ENCODE assay signal across 20 cellular contexts in the genomic region with DNA sequence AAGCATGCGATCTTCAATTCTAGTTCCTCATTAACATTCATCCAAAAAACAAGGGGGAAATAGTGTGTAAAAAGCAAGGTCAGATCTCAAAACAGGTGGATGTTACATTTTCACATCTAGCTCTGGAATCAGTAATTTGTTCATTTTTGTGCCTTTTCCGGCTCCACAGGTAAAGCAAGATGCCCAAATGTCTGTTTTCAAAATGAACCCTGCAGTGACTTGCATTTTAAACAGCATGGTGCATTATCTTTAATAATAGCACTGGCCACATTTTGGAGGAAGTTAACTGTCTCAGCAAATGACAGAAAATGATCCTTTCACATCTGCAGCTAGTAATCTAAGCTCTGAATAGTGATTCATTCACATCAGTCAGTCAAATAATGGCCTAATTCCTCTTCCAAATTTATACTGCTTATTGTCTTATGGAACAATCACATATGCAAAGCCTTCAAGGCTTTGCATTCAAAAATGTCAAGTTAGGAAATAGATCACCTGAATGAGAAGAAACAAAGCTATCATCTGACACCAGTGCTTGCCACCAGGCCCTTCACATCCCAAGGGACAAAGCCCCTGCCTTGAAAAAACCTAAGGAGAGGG.
DNase-seq lines count a peak whose midpoint lies in the region; ATAC-seq, FAIRE-seq and TF ChIP-seq lines count a peak whose summit lies in the region.
"Had no signal": no experiment of that assay in that cellular context is flagged by ENCODE, and none has a peak within 500 bp of the region (broad histone marks: within the 10 kb centered on the region; RNA-seq: fewer than 3 reads in every experiment).

No MANE protein-coding gene starts in this region.

- no peak for TF ChIP-seq CTCF in K562 (IDR thresholded peaks at IDR 0.05 in 2 of 3, conservative IDR thresholded peaks at IDR 0.05 in 1 of 3; ENCODE audit: insufficient read depth in 2 of 3, low read depth in 1 of 3, low read length in 3 of 3)
- TF ChIP-seq CTCF in osteocyte (IDR thresholded peaks at IDR 0.05) = no peak

- H3K9me3 ChIP-seq in K562 (replicated peaks; ENCODE audit: control insufficient read depth, insufficient read depth, low read depth, low read length) = no peaks in the 10 kb centered on the region
- H3K9me3 ChIP-seq in CD8-positive, alpha-beta memory T cell (ENCODE audit: low read length) = no peaks in the 10 kb centered on the region
- H3K9me3 ChIP-seq: adrenal gland, gastrocnemius medialis, lower lobe of right lung had no signal

- no peak overlapping the region for H3K4me2 ChIP-seq in K562 (ENCODE audit: insufficient read depth, low read length)
- H3K4me2 ChIP-seq: PC-9 had no signal

- no peaks in the 10 kb centered on the region for H3K36me3 ChIP-seq in K562 (ENCODE audit: control insufficient read depth, insufficient read depth, low read length)
- no peaks in the 10 kb centered on the region for H3K36me3 ChIP-seq in CD8-positive, alpha-beta memory T cell (ENCODE audit: insufficient read depth, low read length)
- H3K36me3 ChIP-seq: adrenal gland, gastrocnemius medialis, lower lobe of right lung had no signal

- H3K27ac Mint-ChIP-seq in osteocyte (ENCODE audit: unreplicated experiment) = peak overlapping the region; percentile 50
- H3K27ac Mint-ChIP-seq in CD8-positive, alpha-beta memory T cell = no peak overlapping the region
- H3K27ac Mint-ChIP-seq: activated T-helper 17 cell treated with anti-CD3 and anti-CD28 coated beads, Interleukin-2, amount 50 U/mL, for 72 hours; immature natural killer cell; natural killer cell treated with Interleukin-12 subunit alpha and Interleukin-12 subunit beta and Interleukin-15 and Interleukin-18, amount 100 ng/mL, for 72 hours had no signal

- peaks cover 0 to 12% of the 10 kb centered on the region in 2 experiments; a peak in 4 of 5 replicates for H3K4me1 ChIP-seq in K562 (replicated peaks in 1 of 2; ENCODE audit: control insufficient read depth in 2 of 2, insufficient read depth in 2 of 2, low read length in 2 of 2)
- no peaks in the 10 kb centered on the region for H3K4me1 ChIP-seq in CD8-positive, alpha-beta memory T cell (ENCODE audit: insufficient read depth, low read length)
- H3K4me1 ChIP-seq: adrenal gland had no signal

- no peaks in the 10 kb centered on the region for H3K9me1 ChIP-seq in K562 (ENCODE audit: control insufficient read depth, insufficient read depth, low read length)

- H3K36me3 Mint-ChIP-seq in osteocyte (ENCODE audit: unreplicated experiment) = no peaks in the 10 kb centered on the region
- no peaks in the 10 kb centered on the region for H3K36me3 Mint-ChIP-seq in CD8-positive, alpha-beta memory T cell
- H3K36me3 Mint-ChIP-seq: immature natural killer cell; natural killer cell treated with Interleukin-12 subunit alpha and Interleukin-12 subunit beta and Interleukin-15 and Interleukin-18, amount 100 ng/mL, for 72 hours had no signal

- H3K4me1 Mint-ChIP-seq in osteocyte (ENCODE audit: unreplicated experiment) = peaks cover 55% of the 10 kb centered on the region
- no peaks in the 10 kb centered on the region for H3K4me1 Mint-ChIP-seq in CD8-positive, alpha-beta memory T cell
- H3K4me1 Mint-ChIP-seq: activated T-helper 17 cell treated with anti-CD3 and anti-CD28 coated beads, Interleukin-2, amount 50 U/mL, for 72 hours; immature natural killer cell had no signal

- no TSS peak for BruUV-seq in K562 (replicated peaks; lab: Mats Ljungman, UMichigan)

- POLR2A ChIA-PET in K562 (lab: Yijun Ruan, JAX) = no interaction called here
- POLR2A ChIA-PET in CD8-positive, alpha-beta memory T cell (lab: Charles Lee) = no interaction called here

- ATAC-seq in K562 (no peak), GM18858 (IDR thresholded peaks at IDR 0.05; ENCODE audit: unreplicated experiment) (no peak)
- ATAC-seq: activated T-helper 17 cell treated with anti-CD3 and anti-CD28 coated beads, Interleukin-2, amount 50 U/mL, for 72 hours; gastrocnemius medialis; lower lobe of right lung; natural killer cell treated with Interleukin-12 subunit alpha and Interleukin-12 subunit beta and Interleukin-15 and Interleukin-18, amount 100 ng/mL, for 72 hours had no signal

- no peaks in the 10 kb centered on the region for H3K27me3 Mint-ChIP-seq in osteocyte (ENCODE audit: unreplicated experiment)
- H3K27me3 Mint-ChIP-seq in CD8-positive, alpha-beta memory T cell = peaks cover 2 to 10% of the 10 kb centered on the region in 2 donors

- H3K79me2 ChIP-seq in K562 (ENCODE audit: control insufficient read depth, insufficient read depth, low read length) = 0 out of 3 replicates have a peak, but pooled peaks cover 4% of the 10 kb centered on the region

- 64% methylated on average over 2 of the region's 2 CpGs for WGBS in K562 (ENCODE audit: insufficient coverage, low coverage, missing lambda C conversion rate)

- TF ChIP-seq EP300 in K562 (IDR thresholded peaks at IDR 0.05; ENCODE audit: low read length) = no peak

- no peaks in the 10 kb centered on the region for H3K27me3 ChIP-seq in K562 (ENCODE audit: control insufficient read depth in 2 of 2, insufficient read depth in 2 of 2, low read length in 2 of 2)
- H3K27me3 ChIP-seq in CD8-positive, alpha-beta memory T cell (ENCODE audit: insufficient read depth, low read length, poor library complexity, severe bottlenecking) = no peaks in the 10 kb centered on the region
- H3K27me3 ChIP-seq: adrenal gland, gastrocnemius medialis had no signal

- H3K4me3 Mint-ChIP-seq in osteocyte (ENCODE audit: unreplicated experiment) = no peak overlapping the region
- H3K4me3 Mint-ChIP-seq in CD8-positive, alpha-beta memory T cell = no peak overlapping the region
- H3K4me3 Mint-ChIP-seq: activated T-helper 17 cell treated with anti-CD3 and anti-CD28 coated beads, Interleukin-2, amount 50 U/mL, for 72 hours; immature natural killer cell; natural killer cell treated with Interleukin-12 subunit alpha and Interleukin-12 subunit beta and Interleukin-15 and Interleukin-18, amount 100 ng/mL, for 72 hours had no signal

- H3K9ac ChIP-seq in K562 (ENCODE audit: insufficient read depth in 1 of 2, low read depth in 2 of 2, low read length in 2 of 2) = no peak overlapping the region

- H4K20me1 ChIP-seq in K562 (replicated peaks; ENCODE audit: control insufficient read depth, insufficient read depth, low read length) = no peaks in the 10 kb centered on the region

- CTCF ChIA-PET in K562 (lab: Yijun Ruan, JAX; ENCODE audit: low intra/inter-chr PET ratio) = interaction anchor here (0.5 kb wide), 1 partner anchor 25 kb away, joined by 5 read pairs; no protein-coding TSS in a partner anchor
- CTCF ChIA-PET in CD8-positive, alpha-beta memory T cell (lab: Charles Lee) = no interaction called here

- no peak for DNase-seq in GM19239 (ENCODE audit: insufficient read length, low spot score)
- peak; percentile 28 for DNase-seq in MV-4-11 (lab: John Stamatoyannopoulos, UW)
- DNase-seq in K562 (ENCODE audit: extremely low read depth in 1 of 4, low spot score in 3 of 4) = no peak
- no peak for DNase-seq in osteocyte (ENCODE audit: extremely low spot score, unreplicated experiment)
- no peak for DNase-seq in GOT3 (lab: John Stamatoyannopoulos, UW)
- no peak for DNase-seq in CD8-positive, alpha-beta memory T cell
- DNase-seq: activated CD8-positive, alpha-beta memory T cell treated with anti-CD3 and anti-CD28 coated beads for 24 hours; adrenal gland; DMS79; gastrocnemius medialis; immature natural killer cell; lower lobe of right lung; MM.1S; PC-9 had no signal

- no peak for TF ChIP-seq POLR2A in K562 (conservative IDR thresholded peaks at IDR 0.05)

- TF ChIP-seq RAD21 in K562 (CRISPR knock-in tag; conservative IDR thresholded peaks at IDR 0.05 in 1 of 2, IDR thresholded peaks at IDR 0.05 in 1 of 2) = no peak

- H2AFZ ChIP-seq in K562 (ENCODE audit: low read depth, low read length) = no peak overlapping the region
- H2AFZ ChIP-seq: PC-9 had no signal

- in situ Hi-C loops in K562 (cut with MboI) = no loop called here

- peak; percentile 23 for FAIRE-seq in GM19239 (lab: Jason Lieb, UNC)
- peak; percentile 44 for FAIRE-seq in K562 (lab: Jason Lieb, UNC)
- FAIRE-seq: colon, HTR-8/SVneo had no signal

- H3K9me3 Mint-ChIP-seq in osteocyte (ENCODE audit: unreplicated experiment) = no peaks in the 10 kb centered on the region
- no peaks in the 10 kb centered on the region for H3K9me3 Mint-ChIP-seq in CD8-positive, alpha-beta memory T cell
- H3K9me3 Mint-ChIP-seq: activated T-helper 17 cell treated with anti-CD3 and anti-CD28 coated beads, Interleukin-2, amount 50 U/mL, for 72 hours; natural killer cell treated with Interleukin-12 subunit alpha and Interleukin-12 subunit beta and Interleukin-15 and Interleukin-18, amount 100 ng/mL, for 72 hours had no signal

- intact Hi-C loops in K562 (cut with micrococcal nuclease) = no loop called here

- H3K4me3 ChIP-seq in K562 = no peak overlapping the region
- no peak overlapping the region for H3K4me3 ChIP-seq in CD8-positive, alpha-beta memory T cell (ENCODE audit: low read length)
- H3K4me3 ChIP-seq: adrenal gland, gastrocnemius medialis, lower lobe of right lung, PC-9 had no signal

- no peak overlapping the region for H3K27ac ChIP-seq in K562 (ENCODE audit: extremely low read depth, low read depth, low read length)
- no peak overlapping the region for H3K27ac ChIP-seq in CD8-positive, alpha-beta memory T cell (ENCODE audit: low read depth, low read length)
- H3K27ac ChIP-seq: adrenal gland, C4-2B, lower lobe of right lung, PC-9 had no signal

TF ChIP-seq in K562, 482 proteins besides CTCF, POLR2A, EP300 and RAD21 (continues in another document):
- no peak for TF ChIP-seq SMARCA4 (IDR thresholded peaks at IDR 0.05)
- no peak for TF ChIP-seq ZNF232 (CRISPR knock-in tag; IDR thresholded peaks at IDR 0.05)
- no peak for TF ChIP-seq PHF21A (IDR thresholded peaks at IDR 0.05; ENCODE audit: borderline replicate concordance, low read depth)
- no peak for TF ChIP-seq TCF7 (IDR thresholded peaks at IDR 0.05; ENCODE audit: borderline replicate concordance)
- TF ChIP-seq DNMT1 (IDR thresholded peaks at IDR 0.05) = no peak
- no peak for TF ChIP-seq HNRNPLL (IDR thresholded peaks at IDR 0.05; ENCODE audit: low read depth, low read length, poor library complexity, severe bottlenecking)
- no peak for TF ChIP-seq SMAD4 (CRISPR knock-in tag; conservative IDR thresholded peaks at IDR 0.05)
- 0 out of 2 replicates have a peak, but pooled peaks have one; percentile 22 for TF ChIP-seq ZNF316 (IDR thresholded peaks at IDR 0.05)
- TF ChIP-seq SREBF1 (IDR thresholded peaks at IDR 0.05; ENCODE audit: borderline replicate concordance, low read depth, low read length) = no peak
- peak; percentile 67 for TF ChIP-seq MAFG (tag; conservative IDR thresholded peaks at IDR 0.05)
- no peak for TF ChIP-seq HIVEP1 (CRISPR knock-in tag; IDR thresholded peaks at IDR 0.05)
- TF ChIP-seq NFE2 (IDR thresholded peaks at IDR 0.05; ENCODE audit: low read depth) = peak; percentile 69
- no peak for TF ChIP-seq HDAC3 (IDR thresholded peaks at IDR 0.05; ENCODE audit: borderline replicate concordance, partially characterized antibody)
- no peak for TF ChIP-seq CHCHD3 (CRISPR knock-in tag; IDR thresholded peaks at IDR 0.05)
- no peak for TF ChIP-seq HMG20B (CRISPR knock-in tag; IDR thresholded peaks at IDR 0.05)
- TF ChIP-seq NRF1 (conservative IDR thresholded peaks at IDR 0.05 in 1 of 2, IDR thresholded peaks at IDR 0.05 in 1 of 2) = no peak
- peak; percentile 54; the same call in 1 of the 2 replicates for TF ChIP-seq C11orf30 (IDR thresholded peaks at IDR 0.05; ENCODE audit: low read depth)
